Comparison of ENCODE assay signal across 1 cellular context in the genomic region with DNA sequence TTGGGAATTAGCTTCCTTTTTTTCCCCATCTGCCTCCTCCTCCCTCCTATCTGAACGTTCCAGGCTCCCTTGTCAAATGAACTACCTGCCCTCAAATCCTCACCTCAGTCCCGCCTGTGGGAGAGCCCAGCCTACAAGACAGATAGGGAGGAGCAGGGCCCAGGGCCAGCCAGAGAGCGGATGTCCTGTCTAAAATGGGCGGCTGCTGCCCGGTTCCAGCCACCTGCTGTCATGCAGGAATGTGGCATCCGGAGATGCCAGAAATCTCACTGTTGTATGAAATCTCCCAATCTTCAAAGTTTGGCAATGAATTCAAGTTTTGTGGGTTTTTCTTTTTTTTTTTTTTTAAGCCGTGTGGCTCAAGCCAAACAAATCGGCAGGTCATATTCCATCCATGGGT.
TF ChIP-seq lines count a peak whose summit lies in the region.

No MANE protein-coding gene starts in this region.

TF ChIP-seq in GM23338, 12 proteins besides CTCF, POLR2A, EP300 and RAD21 (continued from another document):
- TF ChIP-seq, protein P1, sequence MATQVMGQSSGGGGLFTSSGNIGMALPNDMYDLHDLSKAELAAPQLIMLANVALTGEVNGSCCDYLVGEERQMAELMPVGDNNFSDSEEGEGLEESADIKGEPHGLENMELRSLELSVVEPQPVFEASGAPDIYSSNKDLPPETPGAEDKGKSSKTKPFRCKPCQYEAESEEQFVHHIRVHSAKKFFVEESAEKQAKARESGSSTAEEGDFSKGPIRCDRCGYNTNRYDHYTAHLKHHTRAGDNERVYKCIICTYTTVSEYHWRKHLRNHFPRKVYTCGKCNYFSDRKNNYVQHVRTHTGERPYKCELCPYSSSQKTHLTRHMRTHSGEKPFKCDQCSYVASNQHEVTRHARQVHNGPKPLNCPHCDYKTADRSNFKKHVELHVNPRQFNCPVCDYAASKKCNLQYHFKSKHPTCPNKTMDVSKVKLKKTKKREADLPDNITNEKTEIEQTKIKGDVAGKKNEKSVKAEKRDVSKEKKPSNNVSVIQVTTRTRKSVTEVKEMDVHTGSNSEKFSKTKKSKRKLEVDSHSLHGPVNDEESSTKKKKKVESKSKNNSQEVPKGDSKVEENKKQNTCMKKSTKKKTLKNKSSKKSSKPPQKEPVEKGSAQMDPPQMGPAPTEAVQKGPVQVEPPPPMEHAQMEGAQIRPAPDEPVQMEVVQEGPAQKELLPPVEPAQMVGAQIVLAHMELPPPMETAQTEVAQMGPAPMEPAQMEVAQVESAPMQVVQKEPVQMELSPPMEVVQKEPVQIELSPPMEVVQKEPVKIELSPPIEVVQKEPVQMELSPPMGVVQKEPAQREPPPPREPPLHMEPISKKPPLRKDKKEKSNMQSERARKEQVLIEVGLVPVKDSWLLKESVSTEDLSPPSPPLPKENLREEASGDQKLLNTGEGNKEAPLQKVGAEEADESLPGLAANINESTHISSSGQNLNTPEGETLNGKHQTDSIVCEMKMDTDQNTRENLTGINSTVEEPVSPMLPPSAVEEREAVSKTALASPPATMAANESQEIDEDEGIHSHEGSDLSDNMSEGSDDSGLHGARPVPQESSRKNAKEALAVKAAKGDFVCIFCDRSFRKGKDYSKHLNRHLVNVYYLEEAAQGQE (IDR thresholded peaks at IDR 0.05; ENCODE audit: unreplicated experiment) = no peak
- no peak for TF ChIP-seq EZH2 (IDR thresholded peaks at IDR 0.05; ENCODE audit: low read depth, unreplicated experiment)
TF ChIP-seq in GM23338: peak in this region for 0.
